Comparison of ENCODE assay signal across 8 cellular contexts in the genomic region with DNA sequence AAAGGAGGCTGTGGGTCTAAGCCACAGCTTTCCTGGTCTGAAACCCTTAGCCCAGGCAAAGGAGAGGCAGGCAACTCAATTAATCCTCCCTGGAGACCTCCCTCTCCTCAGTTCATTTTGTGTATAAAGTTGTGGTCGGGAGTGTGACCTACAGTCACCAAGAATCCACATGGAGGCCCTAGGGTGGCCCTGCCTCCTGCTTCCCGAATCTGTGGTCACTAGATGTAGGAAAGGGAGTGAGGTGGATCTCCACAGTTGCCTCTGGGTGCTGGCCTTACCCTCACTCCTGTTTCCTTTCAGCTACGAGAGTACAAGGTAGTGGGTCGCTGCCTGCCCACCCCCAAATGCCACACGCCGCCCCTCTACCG. TPM values are rescaled to one million over a fixed set of nuclear protein-coding genes. Genes with fewer than 3 reads are reported as not detected.
DNase-seq lines count a peak whose midpoint lies in the region; ATAC-seq and TF ChIP-seq lines count a peak whose summit lies in the region.

No MANE protein-coding gene starts in this region.

- ATAC-seq in activated B cell treated with CpG ODN at 0.5 μM for 24 hours (ENCODE audit: low read depth) = no peak
- ATAC-seq in right cardiac atrium = no peak
- ATAC-seq in GM21447 (IDR thresholded peaks at IDR 0.05; ENCODE audit: unreplicated experiment) = no peak
- no peak for ATAC-seq in HG03565 (IDR thresholded peaks at IDR 0.05; ENCODE audit: unreplicated experiment)

- H3K9ac ChIP-seq in smooth muscle cell (ENCODE audit: low read depth) = peak overlapping the region; percentile 92

- peak overlapping the region; percentile 100 for H3K4me3 ChIP-seq in HEK293 (ENCODE audit: low read depth, low read length)
- H3K4me3 ChIP-seq in right cardiac atrium (ENCODE audit: low read length) = peak overlapping the region; percentile 85
- H3K4me3 ChIP-seq in smooth muscle cell = peak overlapping the region; percentile 99

- H3K27ac Mint-ChIP-seq in activated B cell treated with CpG ODN at 0.5 μM for 24 hours = peak overlapping the region; percentile 98

- peaks cover 60% of the 10 kb centered on the region for H3K36me3 Mint-ChIP-seq in activated B cell treated with CpG ODN at 0.5 μM for 24 hours (ENCODE audit: low read depth)

- H3K4me3 Mint-ChIP-seq in activated B cell treated with CpG ODN at 0.5 μM for 24 hours = peak overlapping the region; percentile 99

- H3K4me1 ChIP-seq in HEK293 (ENCODE audit: control insufficient read depth, insufficient read depth, low read length) (0 out of 2 replicates have a peak, but pooled peaks cover 3% of the 10 kb centered on the region), right cardiac atrium (ENCODE audit: control insufficient read depth, insufficient read depth, low read length) (peaks cover 5% of the 10 kb centered on the region), smooth muscle cell (ENCODE audit: low read depth) (peaks cover 11% of the 10 kb centered on the region)

- WGBS in right cardiac atrium = 45% methylated on average over 7 of the region's 7 CpGs
- WGBS in smooth muscle cell (ENCODE audit: low lambda C conversion rate) = 54% methylated on average over 7 of the region's 7 CpGs

- H3K27ac ChIP-seq in HEK293 (ENCODE audit: extremely low read depth, low read depth, low read length) (peak overlapping the region; percentile 76; the same call in 1 of the 2 replicates), right cardiac atrium (ENCODE audit: low read length) (no peak overlapping the region), smooth muscle cell (ENCODE audit: low read depth) (peak overlapping the region; percentile 32)

- peaks cover 29% of the 10 kb centered on the region for H3K79me2 ChIP-seq in smooth muscle cell (ENCODE audit: low read depth)

- peak overlapping the region; percentile 99 for H3K4me2 ChIP-seq in smooth muscle cell

- H3K27me3 ChIP-seq in right cardiac atrium (ENCODE audit: control insufficient read depth, insufficient read depth) (no peaks in the 10 kb centered on the region), smooth muscle cell (ENCODE audit: low read depth) (no peaks in the 10 kb centered on the region)

- CTCF ChIA-PET in HEK293 (lab: Yijun Ruan, JAX) (interaction anchor here (1.2 to 2.2 kb wide), 2 partner anchors 136 to 146 kb away, joined by 3 to 15 read pairs; no protein-coding TSS in a partner anchor), activated B cell treated with CpG ODN at 0.5 μM for 24 hours (lab: Charles Lee) (interaction anchor here (2.1 to 5.7 kb wide), 3 partner anchors 71 to 106 kb away, joined by 7 to 201 read pairs (median 18); partner anchors contain the start of gene CCDC124)

- H3K4me1 Mint-ChIP-seq in activated B cell treated with CpG ODN at 0.5 μM for 24 hours = peaks cover 43% of the 10 kb centered on the region

- no peaks in the 10 kb centered on the region for H3K27me3 Mint-ChIP-seq in activated B cell treated with CpG ODN at 0.5 μM for 24 hours

- POLR2A ChIA-PET in HEK293 (lab: Yijun Ruan, JAX) = interaction anchor here (0.6 to 3.8 kb wide), 2 partner anchors 72 to 464 kb away, joined by 3 to 86 read pairs; partner anchors contain the start of gene CCDC124
- POLR2A ChIA-PET in activated B cell treated with CpG ODN at 0.5 μM for 24 hours (lab: Charles Lee) = interaction anchor here (0.5 to 4.2 kb wide), 10 partner anchors 11 to 1294 kb away, joined by 3 to 299 read pairs (median 12); partner anchors contain the start of genes CCDC124, JAK3, MVB12A and SLC5A5

- H3F3A ChIP-seq in smooth muscle cell (ENCODE audit: low read depth) = peaks cover 24% of the 10 kb centered on the region

- H4K20me1 ChIP-seq in smooth muscle cell (ENCODE audit: low read depth) = peaks cover 56% of the 10 kb centered on the region

- H2AFZ ChIP-seq in smooth muscle cell (ENCODE audit: low read depth) = no peak overlapping the region

- no peaks in the 10 kb centered on the region for H3K9me3 Mint-ChIP-seq in activated B cell treated with CpG ODN at 0.5 μM for 24 hours

- peaks cover 0 to 59% of the 10 kb centered on the region in 2 experiments; a peak in 2 of 3 replicates for H3K36me3 ChIP-seq in HEK293 (ENCODE audit: control insufficient read depth in 2 of 2, insufficient read depth in 1 of 2, low read length in 2 of 2)
- no peaks in the 10 kb centered on the region for H3K36me3 ChIP-seq in smooth muscle cell (ENCODE audit: low read depth)

- DNase-seq in activated B cell treated with CpG ODN at 0.5 μM for 24 hours (no peak), right cardiac atrium (no peak), smooth muscle cell (lab: John Stamatoyannopoulos, UW; ENCODE audit: unreplicated experiment) (no peak), NCI-H1092 (lab: John Stamatoyannopoulos, UW) (no peak), ureter (ENCODE audit: low spot score) (no peak)

- intact Hi-C loops in activated B cell treated with CpG ODN at 0.5 μM for 24 hours (cut with micrococcal nuclease) = no loop called here
- intact Hi-C loops in right cardiac atrium (cut with DNase I) = loop anchor here in 1 of 4 donors (10.0 kb wide), 1 partner anchor 134 kb away; no protein-coding TSS in a partner anchor

- TF ChIP-seq CTCF in HEK293 (tag by site-specific recombination; IDR thresholded peaks at IDR 0.05) (no peak), activated B cell treated with CpG ODN at 0.5 μM for 24 hours (IDR thresholded peaks at IDR 0.05) (no peak), smooth muscle cell (IDR thresholded peaks at IDR 0.05; ENCODE audit: borderline replicate concordance, insufficient read depth, poor library complexity, severe bottlenecking) (no peak)

- H3K9me3 ChIP-seq in HEK293 (ENCODE audit: control insufficient read depth, insufficient read depth, low read depth, low read length) = no peaks in the 10 kb centered on the region
- H3K9me3 ChIP-seq in right cardiac atrium (ENCODE audit: control insufficient read depth, low read length) = no peaks in the 10 kb centered on the region
- H3K9me3 ChIP-seq in smooth muscle cell (replicated peaks; ENCODE audit: low read depth) = no peaks in the 10 kb centered on the region

TF ChIP-seq in HEK293, 187 proteins besides CTCF, POLR2A, EP300 and RAD21:
- no peak for TF ChIP-seq GLI2 (tag by site-specific recombination; IDR thresholded peaks at IDR 0.05; ENCODE audit: borderline replicate concordance, low read depth)
- no peak for TF ChIP-seq ZNF654 (tag by site-specific recombination; IDR thresholded peaks at IDR 0.05; ENCODE audit: low read depth)
- no peak for TF ChIP-seq ZNF174 (tag by site-specific recombination; IDR thresholded peaks at IDR 0.05)
- TF ChIP-seq ZNF514 (tag by site-specific recombination; IDR thresholded peaks at IDR 0.05) = no peak
- TF ChIP-seq ZNF214 (tag by site-specific recombination; IDR thresholded peaks at IDR 0.05; ENCODE audit: borderline replicate concordance) = no peak

RNA-seq across cellular contexts. Expression of gene RPL18A, which starts 1.3 kb away (rescaled TPM):
- total RNA-seq in activated B cell treated with CpG ODN at 0.5 μM for 24 hours (4,113 and 4,404 TPM in 2 replicates), right cardiac atrium (1,000 to 10,000 TPM in 1 of 4 donors, 100 to 1,000 TPM in 3; 850 to 1,097 (median 916) TPM), smooth muscle cell (795 and 867 TPM in 2 replicates), ureter (2,079 TPM)
- polyA plus RNA-seq in right cardiac atrium (998 TPM), smooth muscle cell (1,267 and 1,311 TPM in 2 replicates)

RNA-seq across cellular contexts. Expression of gene SLC5A5, which starts 10.8 kb away (rescaled TPM):
- total RNA-seq in activated B cell treated with CpG ODN at 0.5 μM for 24 hours (0.09 and 0.12 TPM in 2 replicates), right cardiac atrium (not detected), smooth muscle cell (not detected in 2 replicates), ureter (0.13 TPM)
- polyA plus RNA-seq in right cardiac atrium (not detected), smooth muscle cell (not detected in 2 replicates)

RNA-seq across cellular contexts. Expression of gene JAK3, which starts 13.2 kb away (rescaled TPM):
- total RNA-seq in activated B cell treated with CpG ODN at 0.5 μM for 24 hours (213 and 256 TPM in 2 replicates), right cardiac atrium (1 to 10 TPM; 1.6 to 5.3 (median 4.0) TPM), smooth muscle cell (8.8 and 10.8 TPM in 2 replicates), ureter (16.8 TPM)
- polyA plus RNA-seq in right cardiac atrium (2.2 TPM), smooth muscle cell (9.7 and 10.7 TPM in 2 replicates)

RNA-seq across cellular contexts. Expression of gene INSL3, which starts 39.7 kb away (rescaled TPM):
- total RNA-seq in activated B cell treated with CpG ODN at 0.5 μM for 24 hours = 3.6 and 4.1 TPM in 2 replicates
- not detected for total RNA-seq in right cardiac atrium
- not detected for polyA plus RNA-seq in right cardiac atrium
- total RNA-seq in smooth muscle cell = 1.1 TPM in 1 of 2 replicates, not detected in the other
- polyA plus RNA-seq in smooth muscle cell = 0.80 and 1.8 TPM in 2 replicates
- not detected for total RNA-seq in ureter

Comparison
In these comparisons a context has a peak if more than half of its experiments do, and no peak if none do; other contexts are left out.
1. RNA of gene JAK3, which starts 13.2 kb away (total RNA-seq): 213 to 256 TPM in activated B cell treated with CpG ODN at 0.5 μM for 24 hours; 16.8 TPM in ureter (single experiment), 8.8 to 10.8 TPM in smooth muscle cell and 1.6 to 5.3 TPM in right cardiac atrium; every median in the first group is over 10 times any median in the second.
2. Peak in every context shown above with its lines, with median percentiles within 50 percentile points of each other: H3K4me3 ChIP-seq.